In genomic region chr14:58805057-58805456, GRCh38 we compare ENCODE assay signal across 15 cellular contexts.
DNase-seq lines count a peak whose midpoint lies in the region; ATAC-seq and TF ChIP-seq lines count a peak whose summit lies in the region.
"Had no signal": no experiment of that assay in that cellular context is flagged by ENCODE, and none has a peak within 500 bp of the region (broad histone marks: within the 10 kb centered on the region; RNA-seq: fewer than 3 reads in every experiment).

No MANE protein-coding gene starts in this region.

- no peaks in the 10 kb centered on the region for H3K9me3 ChIP-seq in upper lobe of right lung
- H3K9me3 ChIP-seq: ascending aorta, pancreas had no signal

- ATAC-seq in upper lobe of right lung (peak; percentile 58), GM21526 (IDR thresholded peaks at IDR 0.05; ENCODE audit: low FRiP score, unreplicated experiment) (no peak)
- ATAC-seq: A549 had no signal

- DNase-seq in NCI-H748 (lab: John Stamatoyannopoulos, UW; ENCODE audit: unreplicated experiment) (peak; percentile 52), NCI-H748 treated with DMSO at 0.1 percent for 48 hours (lab: John Stamatoyannopoulos, UW) (no peak), NCI-H510A (lab: John Stamatoyannopoulos, UW) (peak; percentile 31), fibroblast of the aortic adventitia (ENCODE audit: low read depth) (peak; percentile 88), upper lobe of right lung (no peak), dedifferentiated amniotic fluid mesenchymal stem cell (ENCODE audit: extremely low spot score) (no peak), kidney tubule cell (ENCODE audit: low spot score) (no peak)
- DNase-seq: activated CD4-positive, alpha-beta T cell treated with anti-CD3 and anti-CD28 coated beads, Interleukin-2, amount 50 U/mL, for 48 hours; Calu3; HCEC 1CT; NCI-H446 treated with DMSO at 0.1 percent for 48 hours; pancreas had no signal

- peaks cover 3% of the 10 kb centered on the region for H3K4me1 ChIP-seq in upper lobe of right lung
- H3K4me1 ChIP-seq: ascending aorta had no signal

- H3K36me3 ChIP-seq in upper lobe of right lung: no peaks in the 10 kb centered on the region
- H3K36me3 ChIP-seq: ascending aorta, pancreas had no signal

- no peak overlapping the region for H3K4me3 ChIP-seq in fibroblast of the aortic adventitia (ENCODE audit: low read depth, low read length)
- H3K4me3 ChIP-seq in upper lobe of right lung: no peak overlapping the region
- H3K4me3 ChIP-seq: A549, ascending aorta, pancreas had no signal

- no peak overlapping the region for H3K27ac ChIP-seq in upper lobe of right lung
- H3K27ac ChIP-seq: A549, ascending aorta, pancreas had no signal

- no peak for TF ChIP-seq CTCF in fibroblast of the aortic adventitia (IDR thresholded peaks at IDR 0.05; ENCODE audit: insufficient read depth, low read length)
- no peak for TF ChIP-seq CTCF in upper lobe of right lung (IDR thresholded peaks at IDR 0.05)

- intact Hi-C loops in upper lobe of right lung (cut with DNase I): no loop called here

- H3K27me3 ChIP-seq in upper lobe of right lung: no peaks in the 10 kb centered on the region
- H3K27me3 ChIP-seq: ascending aorta, pancreas had no signal

Comparison
In these comparisons a context has a peak if more than half of its experiments do, and no peak if none do; other contexts are left out.
1. DNase-seq: peak in NCI-H748 (single experiment), NCI-H510A (single experiment) and fibroblast of the aortic adventitia (single experiment); none in NCI-H748 treated with DMSO at 0.1 percent for 48 hours (single experiment), upper lobe of right lung (single experiment), dedifferentiated amniotic fluid mesenchymal stem cell (single experiment) and kidney tubule cell (single experiment).